ENCODE assay signal across 8 cellular contexts in genomic region chr11:119356349-119357031, GRCh38. TPM values are rescaled to one million over a fixed set of nuclear protein-coding genes. Genes with fewer than 3 reads are reported as not detected.
DNase-seq lines count a peak whose midpoint lies in the region; ATAC-seq and TF ChIP-seq lines count a peak whose summit lies in the region.

No MANE protein-coding gene starts in this region.

- peaks cover 4% of the 10 kb centered on the region for H3K4me1 Mint-ChIP-seq in T-helper 1 cell treated with Interleukin-12 subunit alpha and Interleukin-12 subunit beta and Interleukin-4 antibody, amounts not matched to agents 30 μg/mL and 1 μg/mL, for 36 hours (ENCODE audit: low read depth)

- no peaks in the 10 kb centered on the region for H3K9me3 Mint-ChIP-seq in T-helper 1 cell treated with Interleukin-12 subunit alpha and Interleukin-12 subunit beta and Interleukin-4 antibody, amounts not matched to agents 30 μg/mL and 1 μg/mL, for 36 hours

- H3K36me3 ChIP-seq in psoas muscle (ENCODE audit: insufficient read depth in 1 of 2, low read depth in 1 of 2) (peaks cover 8 to 55% of the 10 kb centered on the region in 2 donors), aorta (ENCODE audit: control insufficient read depth in 1 of 2, insufficient read depth in 2 of 2, low read length in 1 of 2) (no peaks in the 10 kb centered on the region)

- peaks cover 67% of the 10 kb centered on the region for H3K27me3 Mint-ChIP-seq in T-helper 1 cell treated with Interleukin-12 subunit alpha and Interleukin-12 subunit beta and Interleukin-4 antibody, amounts not matched to agents 30 μg/mL and 1 μg/mL, for 36 hours (ENCODE audit: low read depth)

- H3K36me3 Mint-ChIP-seq in T-helper 1 cell treated with Interleukin-12 subunit alpha and Interleukin-12 subunit beta and Interleukin-4 antibody, amounts not matched to agents 30 μg/mL and 1 μg/mL, for 36 hours (ENCODE audit: low read depth) = no peaks in the 10 kb centered on the region

- peak; percentile 36 for DNase-seq in DMS 273 (lab: John Stamatoyannopoulos, UW; ENCODE audit: unreplicated experiment)
- no peak for DNase-seq in DMS 273 treated with DMSO at 0.1 percent for 48 hours (lab: John Stamatoyannopoulos, UW)
- peak; percentile 59 for DNase-seq in amniotic epithelial cell (ENCODE audit: low read depth)
- DNase-seq in left ventricle myocardium superior = peak; percentile 89
- DNase-seq in psoas muscle = peak; percentile 84 to 93
- peak; percentile 90 to 94 for DNase-seq in aorta

- H3K27me3 ChIP-seq in psoas muscle (ENCODE audit: insufficient read depth in 3 of 3, low read length in 2 of 3) = no peaks in the 10 kb centered on the region
- no peaks in the 10 kb centered on the region for H3K27me3 ChIP-seq in aorta (ENCODE audit: control insufficient read depth in 1 of 2, insufficient read depth in 2 of 2, low read length in 1 of 2)

- peak overlapping the region; percentile 46 for H3K27ac Mint-ChIP-seq in T-helper 1 cell treated with Interleukin-12 subunit alpha and Interleukin-12 subunit beta and Interleukin-4 antibody, amounts not matched to agents 30 μg/mL and 1 μg/mL, for 36 hours

- H3K27ac ChIP-seq in psoas muscle (peak overlapping the region; percentile 74), aorta (ENCODE audit: low read depth in 1 of 2, low read length in 2 of 2) (no peak overlapping the region)

- intact Hi-C loops in left ventricle myocardium superior (cut with micrococcal nuclease) = no loop called here
- intact Hi-C loops in psoas muscle (cut with DNase I) = loop anchor here (1.0 to 10.0 kb wide), 3 partner anchors 18 to 118 kb away; no protein-coding TSS in a partner anchor
- intact Hi-C loops in aorta (cut with DNase I) = loop anchor here (1.0 to 2.0 kb wide), 3 partner anchors 18 to 118 kb away; no protein-coding TSS in a partner anchor

- peak overlapping the region; percentile 86 for H3K4me3 Mint-ChIP-seq in T-helper 1 cell treated with Interleukin-12 subunit alpha and Interleukin-12 subunit beta and Interleukin-4 antibody, amounts not matched to agents 30 μg/mL and 1 μg/mL, for 36 hours

- ATAC-seq in HG03571 (IDR thresholded peaks at IDR 0.05; ENCODE audit: unreplicated experiment) (peak; percentile 67), left ventricle myocardium superior (peak; percentile 69), psoas muscle (peak; percentile 57 to 71 (median 62)), aorta (ENCODE audit: low FRiP score) (peak; percentile 93)

- H3K4me3 ChIP-seq in psoas muscle (peak overlapping the region; percentile 61), aorta (ENCODE audit: low read length in 2 of 2) (peak overlapping the region in 1 of 2 donors; percentile 21)

- peaks cover 31% of the 10 kb centered on the region for H3K4me1 ChIP-seq in psoas muscle
- H3K4me1 ChIP-seq in aorta (ENCODE audit: control insufficient read depth in 1 of 2, insufficient read depth in 2 of 2, low read length in 2 of 2) = no peaks in the 10 kb centered on the region

- 6 to 15% (median 7%) methylated on average over 48 to 54 of the region's 54 CpGs for WGBS in psoas muscle, 3 donors
- WGBS in aorta, 2 donors = 0 to 1% methylated on average over 49 to 54 of the region's 54 CpGs

- TF ChIP-seq CTCF in psoas muscle (IDR thresholded peaks at IDR 0.05) = peak; percentile 79

- H3K9me3 ChIP-seq in psoas muscle = no peaks in the 10 kb centered on the region
- H3K9me3 ChIP-seq in aorta (ENCODE audit: control insufficient read depth, low read length) = no peaks in the 10 kb centered on the region

RNA-seq across cellular contexts. Expression of gene MFRP, which starts 10.0 kb away (rescaled TPM):
- not detected for total RNA-seq in left ventricle myocardium superior
- not detected for total RNA-seq in psoas muscle
- under 1 TPM in 2 of 3 donors, not detected in 1; 0.01 to 0.05 TPM for polyA plus RNA-seq in psoas muscle
- total RNA-seq in aorta = not detected
- not detected for polyA plus RNA-seq in aorta

RNA-seq across cellular contexts. Expression of gene C1QTNF5, which starts 15.8 kb away (rescaled TPM):
- 14.4 TPM for total RNA-seq in left ventricle myocardium superior
- total RNA-seq in psoas muscle = 10 to 100 TPM in 1 of 4 donors, 1 to 10 TPM in 3; 5.3 to 11.6 (median 8.8) TPM
- polyA plus RNA-seq in psoas muscle = 10 to 100 TPM in 1 of 3 donors, 1 to 10 TPM in 2; 3.2 to 12.0 (median 4.7) TPM
- total RNA-seq in aorta = 10 to 100 TPM; 42.4 to 88.2 TPM
- 10 to 100 TPM; 19.1 to 22.3 TPM for polyA plus RNA-seq in aorta

RNA-seq across cellular contexts. Expression of gene RNF26, which starts 22.2 kb away (rescaled TPM):
- total RNA-seq in left ventricle myocardium superior (13.2 TPM), psoas muscle (1 to 10 TPM; 6.1 to 8.8 (median 7.5) TPM), aorta (10 to 100 TPM; 16.8 to 17.5 TPM)
- polyA plus RNA-seq in psoas muscle (1 to 10 TPM; 5.8 to 8.9 (median 7.1) TPM), aorta (10 to 100 TPM in 1 of 2 donors, 1 to 10 TPM in 1; 9.4 to 16.5 TPM)

RNA-seq across cellular contexts. Expression of gene USP2, which starts 25.0 kb away (rescaled TPM):
- total RNA-seq in left ventricle myocardium superior (173 TPM), psoas muscle (100 to 1,000 TPM in 3 of 4 donors, 10 to 100 TPM in 1; 75.8 to 210 (median 156) TPM), aorta (1 to 10 TPM; 1.6 to 3.0 TPM)
- polyA plus RNA-seq in psoas muscle (10 to 100 TPM; 49.0 to 76.4 (median 57.4) TPM), aorta (1 to 10 TPM in 1 of 2 donors, under 1 TPM in 1; 0.18 to 2.3 TPM)

RNA-seq across cellular contexts. Expression of gene MCAM, which starts 39.6 kb away (rescaled TPM):
- total RNA-seq in left ventricle myocardium superior = 44.7 TPM
- total RNA-seq in psoas muscle = 10 to 100 TPM; 24.5 to 71.1 (median 43.6) TPM
- 10 to 100 TPM; 15.4 to 27.4 (median 27.3) TPM for polyA plus RNA-seq in psoas muscle
- total RNA-seq in aorta = 1,000 to 10,000 TPM in 1 of 2 donors, 100 to 1,000 TPM in 1; 525 to 1,386 TPM
- polyA plus RNA-seq in aorta = 100 to 1,000 TPM; 274 to 486 TPM
